In the genomic region with DNA sequence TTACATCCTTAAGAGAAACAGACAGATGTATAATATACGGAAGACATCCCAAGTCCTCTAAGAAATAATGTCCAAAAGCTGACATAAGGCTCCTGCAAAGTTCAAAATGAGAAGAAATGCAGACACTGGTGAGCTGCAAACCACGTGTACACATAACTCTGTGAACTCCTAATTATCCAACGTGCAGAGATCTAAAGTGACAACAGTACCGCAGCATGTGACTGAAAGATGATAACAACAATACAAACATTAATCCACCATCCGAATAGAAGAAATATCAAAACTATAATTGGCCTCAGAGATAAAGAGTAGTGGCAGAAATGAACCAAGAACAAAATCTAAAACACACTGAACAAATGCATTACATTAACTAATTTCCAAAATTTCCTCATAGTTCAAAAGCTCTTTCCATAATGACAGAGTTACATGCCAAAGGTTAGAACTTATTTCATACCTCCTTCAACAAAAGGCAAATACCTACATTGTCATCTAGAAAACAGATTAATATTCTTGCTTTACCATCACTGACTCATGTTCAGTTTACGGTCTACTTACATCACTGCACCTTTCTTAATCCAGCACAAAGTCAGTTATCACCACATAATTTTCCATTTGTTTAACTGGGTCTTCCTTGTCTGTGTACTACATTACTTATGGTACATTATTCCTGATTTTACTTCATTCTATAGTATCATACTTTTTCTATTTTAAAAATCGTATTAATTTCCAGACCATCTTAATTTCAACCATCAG, we compare ENCODE assay signal across 12 cellular contexts. TPM values are rescaled to one million over a fixed set of nuclear protein-coding genes. Genes with fewer than 3 reads are reported as not detected.
DNase-seq lines count a peak whose midpoint lies in the region; ATAC-seq and TF ChIP-seq lines count a peak whose summit lies in the region.
"Had no signal": no experiment of that assay in that cellular context is flagged by ENCODE, and none has a peak within 500 bp of the region (broad histone marks: within the 10 kb centered on the region; RNA-seq: fewer than 3 reads in every experiment).

No MANE protein-coding gene starts in this region.

- peaks cover 87% of the 10 kb centered on the region for H3K79me2 ChIP-seq in OCI-LY7 (ENCODE audit: insufficient read depth, low read depth, low read length)

- H2AFZ ChIP-seq in OCI-LY7 (ENCODE audit: low read length): no peak overlapping the region

- no peak for DNase-seq in stimulated activated naive CD8-positive, alpha-beta T cell treated with anti-CD3 and anti-CD28 coated beads, Interleukin-15, Interleukin-2, amounts not matched to agents 100 U/mL and 50 U/mL, for 24 hours
- DNase-seq in OCI-LY7 (ENCODE audit: low spot score): no peak
- peak; percentile 53 to 65 for DNase-seq in erythroblast (lab: John Stamatoyannopoulos, UW)
- no peak for DNase-seq in type B pancreatic cell (ENCODE audit: extremely low spot score, unreplicated experiment)
- no peak for DNase-seq in DMS79 (lab: John Stamatoyannopoulos, UW)
- DNase-seq in left lung: no peak
- DNase-seq in stimulated activated CD4-positive, alpha-beta T cell treated with anti-CD3 and anti-CD28 coated beads, Interleukin-12 subunit alpha, Interleukin-12 subunit beta, amount 100 ng/mL, for 4 hours: no peak
- DNase-seq: activated CD4-positive, alpha-beta T cell treated with anti-CD3 and anti-CD28 coated beads, Interleukin-2, amount 50 U/mL, for 4 hours; amniotic stem cell; heart right ventricle; T-cell had no signal

- no peak for ATAC-seq in stimulated activated naive CD8-positive, alpha-beta T cell treated with anti-CD3 and anti-CD28 coated beads, Interleukin-15, Interleukin-2, amounts not matched to agents 100 U/mL and 50 U/mL, for 24 hours
- no peak for ATAC-seq in left lung
- ATAC-seq: heart right ventricle, T-cell had no signal

- H3K4me1 Mint-ChIP-seq in stimulated activated naive CD8-positive, alpha-beta T cell treated with anti-CD3 and anti-CD28 coated beads, Interleukin-15, Interleukin-2, amounts not matched to agents 100 ng/mL and 50 ng/mL, for 24 hours (ENCODE audit: low read depth): no peaks in the 10 kb centered on the region
- H3K4me1 Mint-ChIP-seq in type B pancreatic cell (ENCODE audit: unreplicated experiment): peaks cover 24% of the 10 kb centered on the region

- no peaks in the 10 kb centered on the region for H3K9me2 ChIP-seq in OCI-LY7 (ENCODE audit: insufficient read depth, low read length)

- H3K36me3 ChIP-seq in OCI-LY7 (ENCODE audit: insufficient read depth, low read length): peaks cover 23% of the 10 kb centered on the region
- H3K36me3 ChIP-seq in left lung: no peaks in the 10 kb centered on the region

- H3K4me3 ChIP-seq in OCI-LY7 (ENCODE audit: low read depth, low read length, poor library complexity, severe bottlenecking) (peak overlapping the region; percentile 96), left lung (no peak overlapping the region)

- intact Hi-C loops in OCI-LY7 (cut with micrococcal nuclease; ENCODE audit: unreplicated experiment) (loop anchor here (10.0 kb wide), 1 partner anchor 472 kb away; no protein-coding TSS in a partner anchor), left lung (cut with DNase I) (no loop called here)

- H4K20me1 ChIP-seq in OCI-LY7 (ENCODE audit: insufficient read depth, low read length): peaks cover 64% of the 10 kb centered on the region

- H3K9me3 Mint-ChIP-seq in stimulated activated naive CD8-positive, alpha-beta T cell treated with anti-CD3 and anti-CD28 coated beads, Interleukin-15, Interleukin-2, amounts not matched to agents 100 ng/mL and 50 ng/mL, for 24 hours: no peaks in the 10 kb centered on the region
- H3K9me3 Mint-ChIP-seq in type B pancreatic cell: no peaks in the 10 kb centered on the region
- H3K9me3 Mint-ChIP-seq: T-cell had no signal

- no peaks in the 10 kb centered on the region for H3K27me3 Mint-ChIP-seq in stimulated activated naive CD8-positive, alpha-beta T cell treated with anti-CD3 and anti-CD28 coated beads, Interleukin-15, Interleukin-2, amounts not matched to agents 100 ng/mL and 50 ng/mL, for 24 hours
- H3K27me3 Mint-ChIP-seq in type B pancreatic cell: peaks cover 9% of the 10 kb centered on the region
- H3K27me3 Mint-ChIP-seq: T-cell had no signal

- no TSS peak for BruUV-seq in OCI-LY7 (replicated peaks; lab: Mats Ljungman, UMichigan)

- POLR2A ChIA-PET in OCI-LY7 (lab: Charles Lee): interaction anchor here (0.6 to 1.5 kb wide), 4 partner anchors 8 to 136 kb away, joined by 3 to 4 read pairs (median 3); no protein-coding TSS in a partner anchor

- no peak overlapping the region for H3K4me3 Mint-ChIP-seq in stimulated activated naive CD8-positive, alpha-beta T cell treated with anti-CD3 and anti-CD28 coated beads, Interleukin-15, Interleukin-2, amounts not matched to agents 100 ng/mL and 50 ng/mL, for 24 hours
- H3K4me3 Mint-ChIP-seq in type B pancreatic cell: peak overlapping the region; percentile 64

- TF ChIP-seq CTCF in OCI-LY7 (conservative IDR thresholded peaks at IDR 0.05; ENCODE audit: low read length): no peak
- TF ChIP-seq CTCF in type B pancreatic cell (conservative IDR thresholded peaks at IDR 0.05): no peak
- TF ChIP-seq CTCF in left lung (IDR thresholded peaks at IDR 0.05): no peak

- TF ChIP-seq POLR2A in erythroblast (IDR thresholded peaks at IDR 0.05; ENCODE audit: low read length): no peak

- H3K27me3 ChIP-seq in left lung: no peaks in the 10 kb centered on the region
- H3K27me3 ChIP-seq: heart right ventricle had no signal

- H3K4me1 ChIP-seq in OCI-LY7 (ENCODE audit: insufficient read depth, low read length, poor library complexity, severe bottlenecking): peaks cover 54% of the 10 kb centered on the region
- H3K4me1 ChIP-seq in left lung: peaks cover 0 to 69% of the 10 kb centered on the region in 2 donors

- peaks cover 11% of the 10 kb centered on the region for H3K36me3 Mint-ChIP-seq in stimulated activated naive CD8-positive, alpha-beta T cell treated with anti-CD3 and anti-CD28 coated beads, Interleukin-15, Interleukin-2, amounts not matched to agents 100 ng/mL and 50 ng/mL, for 24 hours (ENCODE audit: low read depth)
- no peaks in the 10 kb centered on the region for H3K36me3 Mint-ChIP-seq in type B pancreatic cell

- CTCF ChIA-PET in OCI-LY7 (lab: Charles Lee; ENCODE audit: unreplicated experiment): interaction anchor here (0.9 kb wide), 1 partner anchor 118 kb away, joined by 3 read pairs; no protein-coding TSS in a partner anchor

- peak overlapping the region; percentile 95 for H3K4me2 ChIP-seq in OCI-LY7 (ENCODE audit: low read length)

- H3K27ac ChIP-seq in OCI-LY7 (ENCODE audit: low read depth, low read length, poor library complexity, severe bottlenecking) (no peak overlapping the region), left lung (no peak overlapping the region)

- H3K9me3 ChIP-seq in OCI-LY7 (ENCODE audit: low read length): no peaks in the 10 kb centered on the region
- H3K9me3 ChIP-seq in left lung: no peaks in the 10 kb centered on the region
- H3K9me3 ChIP-seq: heart right ventricle had no signal

- peak overlapping the region; percentile 3 for H3K27ac Mint-ChIP-seq in stimulated activated naive CD8-positive, alpha-beta T cell treated with anti-CD3 and anti-CD28 coated beads, Interleukin-15, Interleukin-2, amounts not matched to agents 100 ng/mL and 50 ng/mL, for 24 hours
- peak overlapping the region; percentile 7 for H3K27ac Mint-ChIP-seq in type B pancreatic cell

RNA-seq across cellular contexts. Expression of a gene that starts 2.2 kb away (rescaled TPM):
- total RNA-seq in OCI-LY7 (2014; rRNA removed; shearing (Covaris generic)): 76.3 and 106 TPM in 2 replicates
- total RNA-seq in OCI-LY7 (2022) (77.9 and 84.4 TPM in 2 replicates), type B pancreatic cell (ENCODE audit: low replicate concordance) (43.3 and 58.9 TPM in 2 replicates), left lung (10 to 100 TPM; 45.0 to 56.1 TPM)

RNA-seq across cellular contexts. Expression of a gene that starts 3.0 kb away (rescaled TPM):
- 9.0 and 16.0 TPM in 2 replicates for total RNA-seq in OCI-LY7 (2014; rRNA removed; shearing (Covaris generic))
- total RNA-seq in OCI-LY7 (2022): 12.9 TPM in 2 replicates
- 27.2 and 33.8 TPM in 2 replicates for total RNA-seq in type B pancreatic cell (ENCODE audit: low replicate concordance)
- 1 to 10 TPM; 6.1 to 7.3 TPM for total RNA-seq in left lung

Comparison
In these comparisons a context has a peak if more than half of its experiments do, and no peak if none do; other contexts are left out.
1. DNase-seq: peak in erythroblast (2 of 2); none in stimulated activated naive CD8-positive, alpha-beta T cell treated with anti-CD3 and anti-CD28 coated beads, Interleukin-15, Interleukin-2, amounts not matched to agents 100 U/mL and 50 U/mL, for 24 hours (single experiment), OCI-LY7 (single experiment), type B pancreatic cell (single experiment), DMS79 (single experiment), left lung (0 of 2) and stimulated activated CD4-positive, alpha-beta T cell treated with anti-CD3 and anti-CD28 coated beads, Interleukin-12 subunit alpha, Interleukin-12 subunit beta, amount 100 ng/mL, for 4 hours (single experiment).